Comparison of ENCODE assay signal across 17 cellular contexts in the genomic region with DNA sequence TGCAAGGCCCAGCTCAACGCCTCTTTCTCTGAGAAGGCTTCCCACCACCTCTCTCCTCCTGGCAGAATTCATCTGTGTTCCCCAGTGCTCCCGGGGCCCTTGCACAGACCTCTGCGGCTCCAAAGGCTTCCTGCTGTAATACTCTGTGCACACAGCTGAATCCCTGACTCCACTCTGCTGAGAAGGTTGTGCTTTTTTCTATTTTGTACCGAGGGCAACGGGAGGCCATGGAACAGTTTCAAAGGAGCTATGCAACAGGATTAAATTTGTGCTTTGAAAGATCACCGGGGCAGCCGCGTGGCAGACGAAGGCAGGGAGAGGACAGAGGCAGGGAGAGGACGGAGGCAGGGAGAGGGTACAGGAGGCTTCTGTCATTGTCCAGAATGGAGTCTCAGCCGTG. TPM values are rescaled to one million over a fixed set of nuclear protein-coding genes. Genes with fewer than 3 reads are reported as not detected.
DNase-seq lines count a peak whose midpoint lies in the region; ATAC-seq and TF ChIP-seq lines count a peak whose summit lies in the region.
"Had no signal": no experiment of that assay in that cellular context is flagged by ENCODE, and none has a peak within 500 bp of the region (broad histone marks: within the 10 kb centered on the region; RNA-seq: fewer than 3 reads in every experiment).

No MANE protein-coding gene starts in this region.

- H3K9me2 ChIP-seq in GM23338 (ENCODE audit: insufficient read depth), result no peaks in the 10 kb centered on the region

- no peak overlapping the region; the same call in 2 of the 3 replicates for H3K4me3 Mint-ChIP-seq in GM23338
- H3K4me3 Mint-ChIP-seq in progenitor cell of endocrine pancreas (ENCODE audit: low read depth), result no peak overlapping the region

- no peaks in the 10 kb centered on the region for H3K79me2 ChIP-seq in GM23338 (replicated peaks; ENCODE audit: insufficient read depth)

- TF ChIP-seq CTCF in GM23338 (conservative IDR thresholded peaks at IDR 0.05; ENCODE audit: low read depth in 2 of 2) (no peak), progenitor cell of endocrine pancreas (IDR thresholded peaks at IDR 0.05; ENCODE audit: unreplicated experiment) (no peak), upper lobe of right lung (IDR thresholded peaks at IDR 0.05) (no peak)

- H2AFZ ChIP-seq in GM23338, result peak overlapping the region; percentile 83
- H2AFZ ChIP-seq: GM23248 had no signal

- H3K9ac ChIP-seq in adipocyte (ENCODE audit: low read length) (no peak overlapping the region), iPS-15b (ENCODE audit: low read depth, low read length) (peak overlapping the region; percentile 24)
- H3K9ac ChIP-seq: GM23248, KMS-11 had no signal

- H3K27ac ChIP-seq in GM23338 (ENCODE audit: low read depth) (no peak overlapping the region), upper lobe of right lung (no peak overlapping the region)
- H3K27ac ChIP-seq: GM23248, KMS-11 had no signal

- 0 out of 2 replicates have a peak overlapping the region, but pooled peaks have one; percentile 1 for H3K27ac Mint-ChIP-seq in GM23338
- H3K27ac Mint-ChIP-seq in progenitor cell of endocrine pancreas, result peak overlapping the region; percentile 56

- DNase-seq in GM23338 (ENCODE audit: low spot score), result no peak
- DNase-seq in adipocyte (ENCODE audit: low read depth), result peak; percentile 41
- DNase-seq in progenitor cell of endocrine pancreas (ENCODE audit: low spot score, unreplicated experiment), result no peak
- no peak for DNase-seq in 8988T
- no peak for DNase-seq in upper lobe of right lung
- no peak for DNase-seq in SW 1271 (lab: John Stamatoyannopoulos, UW)
- DNase-seq: Caco-2, GM23248, NCI-H1092 treated with DMSO at 0.1 percent for 48 hours, NCI-H187, NCI-H774, SHP77 had no signal

- peaks cover 6% of the 10 kb centered on the region; the same call in 1 of the 2 replicates for H3K4me1 ChIP-seq in GM23338 (ENCODE audit: insufficient read depth)
- H3K4me1 ChIP-seq in adipocyte (ENCODE audit: control insufficient read depth, insufficient read depth, low read length), result no peaks in the 10 kb centered on the region
- no peaks in the 10 kb centered on the region for H3K4me1 ChIP-seq in iPS-15b (ENCODE audit: control insufficient read depth, insufficient read depth, low read length)
- H3K4me1 ChIP-seq in upper lobe of right lung, result no peaks in the 10 kb centered on the region

- H4K20me1 ChIP-seq in GM23338 (replicated peaks; ENCODE audit: insufficient read depth), result no peaks in the 10 kb centered on the region

- intact Hi-C loops in upper lobe of right lung (cut with DNase I), result loop anchor here (10.0 kb wide), 1 partner anchor 155 kb away; no protein-coding TSS in a partner anchor

- 0 out of 2 replicates have a peak, but pooled peaks cover 3% of the 10 kb centered on the region for H3F3A ChIP-seq in GM23338 (replicated peaks; ENCODE audit: low read depth)

- H3K4me1 Mint-ChIP-seq in GM23338 (peaks cover 39% of the 10 kb centered on the region), progenitor cell of endocrine pancreas (ENCODE audit: low read depth) (peaks cover 25% of the 10 kb centered on the region)

- H3K27me3 ChIP-seq in GM23338 (ENCODE audit: insufficient read depth) (no peaks in the 10 kb centered on the region), adipocyte (replicated peaks; ENCODE audit: control insufficient read depth, insufficient read depth, low read length) (peaks cover 4% of the 10 kb centered on the region), iPS-15b (ENCODE audit: control insufficient read depth, insufficient read depth, low read length) (no peaks in the 10 kb centered on the region), upper lobe of right lung (no peaks in the 10 kb centered on the region)

- ATAC-seq in GM23338 (no peak), upper lobe of right lung (no peak), HG02623 (IDR thresholded peaks at IDR 0.05; ENCODE audit: unreplicated experiment) (no peak)
- ATAC-seq: GM12878, HepG2 had no signal

- no peak overlapping the region for H3K4me3 ChIP-seq in GM23338
- no peak overlapping the region for H3K4me3 ChIP-seq in adipocyte (ENCODE audit: low read length)
- no peak overlapping the region for H3K4me3 ChIP-seq in iPS-15b (ENCODE audit: low read depth, low read length)
- H3K4me3 ChIP-seq in upper lobe of right lung, result no peak overlapping the region
- H3K4me3 ChIP-seq: GM12878, GM23248 had no signal

- H3K9me3 Mint-ChIP-seq in GM23338 (no peaks in the 10 kb centered on the region), progenitor cell of endocrine pancreas (ENCODE audit: low read depth) (no peaks in the 10 kb centered on the region)

- no peak overlapping the region for H3K4me2 ChIP-seq in GM23338
- H3K4me2 ChIP-seq: KMS-11 had no signal

- H3K9me3 ChIP-seq in adipocyte (ENCODE audit: control insufficient read depth, low read length) (no peaks in the 10 kb centered on the region), iPS-15b (ENCODE audit: control insufficient read depth, insufficient read depth, low read length) (no peaks in the 10 kb centered on the region), upper lobe of right lung (no peaks in the 10 kb centered on the region)
- H3K9me3 ChIP-seq: Caco-2 had no signal

- H3K36me3 ChIP-seq in GM23338 (ENCODE audit: insufficient read depth), result no peaks in the 10 kb centered on the region
- no peaks in the 10 kb centered on the region for H3K36me3 ChIP-seq in adipocyte (ENCODE audit: control insufficient read depth, insufficient read depth, low read length, severe bottlenecking)
- no peaks in the 10 kb centered on the region for H3K36me3 ChIP-seq in iPS-15b (ENCODE audit: control insufficient read depth, insufficient read depth, low read length)
- H3K36me3 ChIP-seq in upper lobe of right lung, result no peaks in the 10 kb centered on the region

- peaks cover 18% of the 10 kb centered on the region for H3K27me3 Mint-ChIP-seq in GM23338 (ENCODE audit: insufficient read depth, low read depth, poor library complexity)
- H3K27me3 Mint-ChIP-seq in progenitor cell of endocrine pancreas, result peaks cover 4% of the 10 kb centered on the region

- H3K36me3 Mint-ChIP-seq in GM23338 (ENCODE audit: low read depth) (no peaks in the 10 kb centered on the region), progenitor cell of endocrine pancreas (ENCODE audit: insufficient read depth) (no peaks in the 10 kb centered on the region)

TF ChIP-seq in GM23338, 12 proteins besides CTCF, POLR2A, EP300 and RAD21 (continues in another document):
- TF ChIP-seq ZNF114 (CRISPR knock-in tag; IDR thresholded peaks at IDR 0.05) (no peak), CREB1 (CRISPR knock-in tag; IDR thresholded peaks at IDR 0.05; ENCODE audit: low read depth) (no peak)
- TF ChIP-seq, protein P1, sequence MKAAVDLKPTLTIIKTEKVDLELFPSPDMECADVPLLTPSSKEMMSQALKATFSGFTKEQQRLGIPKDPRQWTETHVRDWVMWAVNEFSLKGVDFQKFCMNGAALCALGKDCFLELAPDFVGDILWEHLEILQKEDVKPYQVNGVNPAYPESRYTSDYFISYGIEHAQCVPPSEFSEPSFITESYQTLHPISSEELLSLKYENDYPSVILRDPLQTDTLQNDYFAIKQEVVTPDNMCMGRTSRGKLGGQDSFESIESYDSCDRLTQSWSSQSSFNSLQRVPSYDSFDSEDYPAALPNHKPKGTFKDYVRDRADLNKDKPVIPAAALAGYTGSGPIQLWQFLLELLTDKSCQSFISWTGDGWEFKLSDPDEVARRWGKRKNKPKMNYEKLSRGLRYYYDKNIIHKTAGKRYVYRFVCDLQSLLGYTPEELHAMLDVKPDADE (IDR thresholded peaks at IDR 0.05), result no peak

RNA-seq across cellular contexts. Expression of a gene that starts 49.2 kb away (rescaled TPM):
- total RNA-seq in GM23338 (2014; rRNA removed; shearing (Covaris generic)), result 7.0 and 10.3 TPM in 2 replicates
- 1.6 and 1.8 TPM in 2 replicates for polyA plus RNA-seq in GM23338 (2016; fragmentation: Nextera tagmentation; extraction: Ambion mirVana)
- total RNA-seq in progenitor cell of endocrine pancreas (10.3 and 11.7 TPM in 2 replicates), upper lobe of right lung (4.8 TPM)
- total RNA-seq: GM12878 had no signal
- polyA plus RNA-seq: GM12878 had no signal

RNA-seq across cellular contexts. Expression of a gene that starts 50.1 kb away (rescaled TPM):
- total RNA-seq in GM23338 (2014; rRNA removed; shearing (Covaris generic)), result 1.3 and 2.5 TPM in 2 replicates
- 0.52 and 0.55 TPM in 2 replicates for polyA plus RNA-seq in GM23338 (2016; fragmentation: Nextera tagmentation; extraction: Ambion mirVana)
- 8.7 and 9.3 TPM in 2 replicates for total RNA-seq in progenitor cell of endocrine pancreas
- total RNA-seq in upper lobe of right lung, result 6.0 TPM
- polyA plus RNA-seq: GM12878 had no signal
